ENCODE assay signal across 1 cellular context in genomic region chr4:53362093-53362492, GRCh38.
A peak's percentile ranks its signal among the peaks of the same experiment; 100 is the strongest.
TF ChIP-seq lines count a peak whose summit lies in the region.

No MANE protein-coding gene starts in this region.

TF ChIP-seq in GM12878, 131 proteins besides CTCF, POLR2A, EP300 and RAD21:
- TF ChIP-seq SMARCA5 (IDR thresholded peaks at IDR 0.05) (peak; percentile 68), RFX5 (IDR thresholded peaks at IDR 0.05; ENCODE audit: low read depth, low read length) (no peak)
